In genomic region chr11:95230054-95231034, GRCh38 we compare ENCODE assay signal across 8 cellular contexts. TPM values are rescaled to one million over a fixed set of nuclear protein-coding genes. Genes with fewer than 3 reads are reported as not detected.
DNase-seq lines count a peak whose midpoint lies in the region; ATAC-seq lines count a peak whose summit lies in the region.

No MANE protein-coding gene starts in this region.

- peaks cover 28% of the 10 kb centered on the region for H4K20me1 ChIP-seq in BLaER1

- peak overlapping the region; percentile 84 for H3K9ac ChIP-seq in BLaER1

- H3K4me2 ChIP-seq in BLaER1: peak overlapping the region; percentile 95

- peak overlapping the region; percentile 93 for H3K4me3 ChIP-seq in BLaER1

- H3K27ac ChIP-seq in BLaER1: peak overlapping the region; percentile 84
- peak overlapping the region; percentile 88 for H3K27ac ChIP-seq in layer of hippocampus (ENCODE audit: low read depth, low read length)

- 0 out of 2 replicates have a peak, but pooled peaks cover under 1% of the 10 kb centered on the region for H3K36me3 ChIP-seq in BLaER1

- ATAC-seq in GM19438 (IDR thresholded peaks at IDR 0.05; ENCODE audit: low read depth, unreplicated experiment) (peak; percentile 14), HG03469 (IDR thresholded peaks at IDR 0.05; ENCODE audit: unreplicated experiment) (peak; percentile 0)

- DNase-seq in T-helper 22 cell (ENCODE audit: low read depth) (peak; percentile 9), cerebellum (ENCODE audit: low spot score) (peak; percentile 15), NCI-H2196 treated with DMSO at 0.1 percent for 48 hours (lab: John Stamatoyannopoulos, UW; ENCODE audit: unreplicated experiment) (no peak)
- DNase-seq in stimulated activated CD4-positive, alpha-beta T cell treated with anti-CD3 and anti-CD28 coated beads, Interleukin-4, amount 100 ng/mL, for 24 hours: peak; percentile 24

- H3K27me3 ChIP-seq in BLaER1 (peaks cover 33% of the 10 kb centered on the region), layer of hippocampus (ENCODE audit: control insufficient read depth, insufficient read depth, low read length) (no peaks in the 10 kb centered on the region)

- H3K9me3 ChIP-seq in BLaER1: peaks cover 3% of the 10 kb centered on the region; the same call in 1 of the 2 replicates

- peaks cover 32% of the 10 kb centered on the region for H3K4me1 ChIP-seq in BLaER1

RNA-seq across cellular contexts. Expression of gene SESN3, which starts 0.7 kb away (rescaled TPM):
- total RNA-seq in cerebellum: 165 TPM
